ENCODE assay signal across 8 cellular contexts in genomic region chr16:81610144-81610842, GRCh38.
DNase-seq lines count a peak whose midpoint lies in the region; ATAC-seq lines count a peak whose summit lies in the region.

No MANE protein-coding gene starts in this region.

- ATAC-seq in GM18502 (IDR thresholded peaks at IDR 0.05; ENCODE audit: poor library complexity, unreplicated experiment) = no peak
- no peak for ATAC-seq in HG02852 (IDR thresholded peaks at IDR 0.05; ENCODE audit: unreplicated experiment)

- peak; percentile 73 for DNase-seq in 8988T
- peak; percentile 42 for DNase-seq in RKO (ENCODE audit: low spot score)
- DNase-seq in fibroblast of peridontal ligament (ENCODE audit: extremely low read depth) = peak; percentile 52
- DNase-seq in myocyte (ENCODE audit: low read depth) = peak; percentile 78
- no peak for DNase-seq in NCI-H345 (lab: John Stamatoyannopoulos, UW)
- no peak for DNase-seq in COLO668 (lab: John Stamatoyannopoulos, UW; ENCODE audit: unreplicated experiment)

Comparison
In these comparisons a context has a peak if more than half of its experiments do, and no peak if none do; other contexts are left out.
1. DNase-seq: peak in 8988T (single experiment), RKO (single experiment), fibroblast of peridontal ligament (single experiment) and myocyte (single experiment); none in NCI-H345 (single experiment) and COLO668 (single experiment).